ENCODE assay signal across 18 cellular contexts in the genomic region with DNA sequence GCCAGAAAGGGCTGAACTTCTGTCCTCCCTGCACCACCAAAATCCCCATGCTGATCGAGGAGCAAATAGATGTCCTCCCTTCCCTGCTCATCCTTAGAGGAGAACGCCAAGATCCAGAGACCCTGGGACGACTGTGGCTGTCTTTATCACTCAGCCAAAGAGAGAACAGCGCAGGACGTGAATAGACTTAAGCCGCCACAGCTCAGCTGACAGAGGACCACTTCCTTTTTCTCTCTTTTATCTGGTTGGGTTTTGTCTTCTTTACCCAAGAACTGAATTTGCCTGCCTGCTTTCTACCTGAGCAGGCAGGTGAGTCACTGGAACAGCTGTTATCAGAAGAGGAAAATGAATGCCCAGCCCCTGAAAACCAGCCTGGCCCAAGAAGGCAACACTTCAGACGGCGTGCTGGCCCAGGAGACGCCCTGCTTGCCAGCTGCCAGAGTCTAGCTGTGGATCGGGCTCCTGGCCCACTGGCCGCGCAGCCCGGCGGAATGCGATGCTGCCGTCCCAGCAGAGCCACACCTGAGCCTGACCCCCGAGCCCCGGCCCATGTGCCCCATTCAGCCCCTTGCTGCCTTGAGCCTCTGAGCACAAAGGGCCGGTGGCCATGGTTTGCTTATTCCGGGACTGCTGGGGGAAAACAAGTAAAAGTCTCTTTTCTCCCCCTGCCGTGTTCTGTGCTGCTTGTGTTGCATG.
A peak's percentile ranks its signal among the peaks of the same experiment; 100 is the strongest.
DNase-seq lines count a peak whose midpoint lies in the region; ATAC-seq and TF ChIP-seq lines count a peak whose summit lies in the region.
"Had no signal": no experiment of that assay in that cellular context is flagged by ENCODE, and none has a peak within 500 bp of the region (broad histone marks: within the 10 kb centered on the region; RNA-seq: fewer than 3 reads in every experiment).

No MANE protein-coding gene starts in this region.

- no peaks in the 10 kb centered on the region for H3F3A ChIP-seq in SK-N-SH (replicated peaks; ENCODE audit: insufficient read depth)
- no peaks in the 10 kb centered on the region for H3F3A ChIP-seq in MM.1S (ENCODE audit: insufficient read depth, low read length)

- no peak for TF ChIP-seq EP300 in SK-N-SH (IDR thresholded peaks at IDR 0.05; ENCODE audit: borderline replicate concordance in 1 of 2, low read depth in 1 of 2, low read length in 1 of 2)

- 88% methylated on average over 14 of the region's 21 CpGs for WGBS in SK-N-SH (ENCODE audit: low lambda C conversion rate)

- no peaks in the 10 kb centered on the region for H3K9me3 Mint-ChIP-seq in memory B cell
- H3K9me3 Mint-ChIP-seq in stimulated activated naive CD8-positive, alpha-beta T cell treated with anti-CD3 and anti-CD28 coated beads, Interleukin-15, amount 100 ng/mL, for 72 hours, result no peaks in the 10 kb centered on the region

- H3K4me3 ChIP-seq in SK-N-SH (ENCODE audit: low read depth in 2 of 2, low read length in 1 of 2), result no peak overlapping the region
- H3K4me3 ChIP-seq in WERI-Rb-1 (ENCODE audit: low read depth, low read length), result no peak overlapping the region
- no peak overlapping the region for H3K4me3 ChIP-seq in MM.1S (ENCODE audit: low read length)
- H3K4me3 ChIP-seq: psoas muscle, uterus had no signal

- DNase-seq in SK-N-SH (peak; percentile 3), WERI-Rb-1 (no peak), memory B cell (ENCODE audit: low spot score in 2 of 2) (no peak), MM.1S (no peak), NCI-H69 (lab: John Stamatoyannopoulos, UW) (no peak)
- no peak for DNase-seq in stimulated activated naive CD8-positive, alpha-beta T cell treated with anti-CD3 and anti-CD28 coated beads, Interleukin-15, amount 100 ng/mL, for 72 hours
- DNase-seq: 8988T; activated CD4-positive, alpha-beta T cell treated with anti-CD3 and anti-CD28 coated beads for 36 hours; activated T-cell treated with anti-CD3 and anti-CD28 coated beads for 4 hours; cerebellar nuclear complex; IMR-90; NCI-H1436; NCI-H446 treated with DMSO at 0.1 percent for 48 hours; Peyer's patch; psoas muscle; uterus had no signal

- H3K9me3 ChIP-seq in SK-N-SH, result no peaks in the 10 kb centered on the region
- H3K9me3 ChIP-seq in WERI-Rb-1 (ENCODE audit: severe bottlenecking), result no peaks in the 10 kb centered on the region
- no peaks in the 10 kb centered on the region for H3K9me3 ChIP-seq in MM.1S (replicated peaks; ENCODE audit: insufficient read depth, low read length)
- H3K9me3 ChIP-seq: Peyer's patch, psoas muscle, uterus had no signal

- peaks cover 8% of the 10 kb centered on the region for H3K4me1 Mint-ChIP-seq in memory B cell
- peaks cover 20% of the 10 kb centered on the region for H3K4me1 Mint-ChIP-seq in stimulated activated naive CD8-positive, alpha-beta T cell treated with anti-CD3 and anti-CD28 coated beads, Interleukin-15, amount 100 ng/mL, for 72 hours

- no peak for TF ChIP-seq RAD21 in SK-N-SH (IDR thresholded peaks at IDR 0.05; ENCODE audit: low read length)

- H3K4me1 ChIP-seq in SK-N-SH (ENCODE audit: control insufficient read depth in 1 of 2, insufficient read depth in 2 of 2, low read depth in 1 of 2, low read length in 1 of 2) (no peaks in the 10 kb centered on the region), MM.1S (ENCODE audit: low read length) (no peaks in the 10 kb centered on the region)
- H3K4me1 ChIP-seq: psoas muscle, uterus had no signal

- H3K79me2 ChIP-seq in SK-N-SH (ENCODE audit: insufficient read depth), result no peaks in the 10 kb centered on the region
- no peaks in the 10 kb centered on the region for H3K79me2 ChIP-seq in MM.1S (ENCODE audit: low read length)

- CTCF ChIA-PET in SK-N-SH (lab: Yijun Ruan, JAX), result interaction anchor here (1.0 to 1.8 kb wide), 3 partner anchors 10 to 81 kb away, joined by 3 to 6 read pairs (median 3); no protein-coding TSS in a partner anchor

- POLR2A ChIA-PET in SK-N-SH (lab: Yijun Ruan, JAX), result no interaction called here

- H3K9me2 ChIP-seq in SK-N-SH, result no peaks in the 10 kb centered on the region
- H3K9me2 ChIP-seq in MM.1S (replicated peaks; ENCODE audit: insufficient read depth, low read length), result no peaks in the 10 kb centered on the region

- H2AFZ ChIP-seq in SK-N-SH (ENCODE audit: low read depth), result no peak overlapping the region
- H2AFZ ChIP-seq in MM.1S (ENCODE audit: low read length), result no peak overlapping the region

- no peaks in the 10 kb centered on the region for H4K20me1 ChIP-seq in SK-N-SH (ENCODE audit: insufficient read depth)
- H4K20me1 ChIP-seq in MM.1S (ENCODE audit: insufficient read depth, low read length), result no peaks in the 10 kb centered on the region

- no peak overlapping the region for H3K4me3 Mint-ChIP-seq in memory B cell
- H3K4me3 Mint-ChIP-seq in stimulated activated naive CD8-positive, alpha-beta T cell treated with anti-CD3 and anti-CD28 coated beads, Interleukin-15, amount 100 ng/mL, for 72 hours, result no peak overlapping the region
- H3K4me3 Mint-ChIP-seq: activated CD4-positive, alpha-beta T cell treated with anti-CD3 and anti-CD28 coated beads for 36 hours had no signal

- H3K27ac ChIP-seq in SK-N-SH (ENCODE audit: low read depth in 2 of 2, low read length in 1 of 2), result no peak overlapping the region
- H3K27ac ChIP-seq in WERI-Rb-1, result peak overlapping the region; percentile 30
- H3K27ac ChIP-seq in MM.1S (ENCODE audit: low read length), result no peak overlapping the region
- H3K27ac ChIP-seq: psoas muscle, uterus had no signal

- no peak overlapping the region for H3K4me2 ChIP-seq in SK-N-SH
- no peak overlapping the region for H3K4me2 ChIP-seq in MM.1S (ENCODE audit: low read depth, low read length)

- ATAC-seq in SK-N-SH treated with all-trans-retinoic acid at 6 μM for 48 hours (no peak), memory B cell (ENCODE audit: low read depth) (peak; percentile 76), HG02588 (IDR thresholded peaks at IDR 0.05; ENCODE audit: unreplicated experiment) (no peak)
- no peak for ATAC-seq in stimulated activated naive CD8-positive, alpha-beta T cell treated with anti-CD3 and anti-CD28 coated beads, Interleukin-15, amount 100 ng/mL, for 72 hours
- ATAC-seq: activated CD4-positive, alpha-beta T cell treated with anti-CD3 and anti-CD28 coated beads for 36 hours had no signal

- H3K27ac Mint-ChIP-seq in memory B cell, result peak overlapping the region; percentile 19
- H3K27ac Mint-ChIP-seq in stimulated activated naive CD8-positive, alpha-beta T cell treated with anti-CD3 and anti-CD28 coated beads, Interleukin-15, amount 100 ng/mL, for 72 hours, result peak overlapping the region; percentile 8 to 76
- H3K27ac Mint-ChIP-seq: activated CD4-positive, alpha-beta T cell treated with anti-CD3 and anti-CD28 coated beads for 36 hours had no signal

- H3K27me3 Mint-ChIP-seq in memory B cell, result no peaks in the 10 kb centered on the region
- no peaks in the 10 kb centered on the region for H3K27me3 Mint-ChIP-seq in stimulated activated naive CD8-positive, alpha-beta T cell treated with anti-CD3 and anti-CD28 coated beads, Interleukin-15, amount 100 ng/mL, for 72 hours
- H3K27me3 Mint-ChIP-seq: activated CD4-positive, alpha-beta T cell treated with anti-CD3 and anti-CD28 coated beads for 36 hours had no signal

- H3K9ac ChIP-seq in SK-N-SH, result no peak overlapping the region
- no peak overlapping the region for H3K9ac ChIP-seq in MM.1S (ENCODE audit: low read length)

- no peak for TF ChIP-seq CTCF in SK-N-SH (IDR thresholded peaks at IDR 0.05)
- TF ChIP-seq CTCF in WERI-Rb-1 (IDR thresholded peaks at IDR 0.05; ENCODE audit: low read depth, low read length), result no peak
- TF ChIP-seq CTCF in MM.1S (IDR thresholded peaks at IDR 0.05; ENCODE audit: low read length), result no peak

- H3K36me3 ChIP-seq in SK-N-SH (replicated peaks in 1 of 2; ENCODE audit: control insufficient read depth in 1 of 2, insufficient read depth in 2 of 2, low read length in 1 of 2) (peaks cover 0 to 20% of the 10 kb centered on the region in 2 experiments), WERI-Rb-1 (peaks cover 14% of the 10 kb centered on the region), MM.1S (replicated peaks; ENCODE audit: insufficient read depth, low read length) (no peaks in the 10 kb centered on the region)
- H3K36me3 ChIP-seq: uterus had no signal

- peaks cover 3% of the 10 kb centered on the region for H3K36me3 Mint-ChIP-seq in memory B cell

- H3K27me3 ChIP-seq in SK-N-SH (ENCODE audit: insufficient read depth) (no peaks in the 10 kb centered on the region), WERI-Rb-1 (ENCODE audit: insufficient read depth, low read depth, severe bottlenecking) (no peaks in the 10 kb centered on the region), MM.1S (replicated peaks; ENCODE audit: insufficient read depth, low read length) (no peaks in the 10 kb centered on the region)
- H3K27me3 ChIP-seq: Peyer's patch, uterus had no signal

TF ChIP-seq in SK-N-SH, 30 proteins besides CTCF, POLR2A, EP300 and RAD21:
- TF ChIP-seq FOXJ3 (CRISPR knock-in tag; IDR thresholded peaks at IDR 0.05), result no peak
- TF ChIP-seq, protein P1, sequence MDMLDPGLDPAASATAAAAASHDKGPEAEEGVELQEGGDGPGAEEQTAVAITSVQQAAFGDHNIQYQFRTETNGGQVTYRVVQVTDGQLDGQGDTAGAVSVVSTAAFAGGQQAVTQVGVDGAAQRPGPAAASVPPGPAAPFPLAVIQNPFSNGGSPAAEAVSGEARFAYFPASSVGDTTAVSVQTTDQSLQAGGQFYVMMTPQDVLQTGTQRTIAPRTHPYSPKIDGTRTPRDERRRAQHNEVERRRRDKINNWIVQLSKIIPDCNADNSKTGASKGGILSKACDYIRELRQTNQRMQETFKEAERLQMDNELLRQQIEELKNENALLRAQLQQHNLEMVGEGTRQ (IDR thresholded peaks at IDR 0.05; ENCODE audit: borderline replicate concordance, low read depth, low read length), result no peak
- no peak for TF ChIP-seq GABPA (IDR thresholded peaks at IDR 0.05; ENCODE audit: low read depth)

TF ChIP-seq in SK-N-SH treated with all-trans-retinoic acid at 6 μM for 48 hours, 23 proteins besides CTCF, POLR2A, EP300 and RAD21:
- TF ChIP-seq CSDC2 (CRISPR knock-in tag; IDR thresholded peaks at IDR 0.05), result no peak
- TF ChIP-seq BACH2 (CRISPR knock-in tag; IDR thresholded peaks at IDR 0.05; ENCODE audit: borderline replicate concordance), result no peak
